In the genomic region with DNA sequence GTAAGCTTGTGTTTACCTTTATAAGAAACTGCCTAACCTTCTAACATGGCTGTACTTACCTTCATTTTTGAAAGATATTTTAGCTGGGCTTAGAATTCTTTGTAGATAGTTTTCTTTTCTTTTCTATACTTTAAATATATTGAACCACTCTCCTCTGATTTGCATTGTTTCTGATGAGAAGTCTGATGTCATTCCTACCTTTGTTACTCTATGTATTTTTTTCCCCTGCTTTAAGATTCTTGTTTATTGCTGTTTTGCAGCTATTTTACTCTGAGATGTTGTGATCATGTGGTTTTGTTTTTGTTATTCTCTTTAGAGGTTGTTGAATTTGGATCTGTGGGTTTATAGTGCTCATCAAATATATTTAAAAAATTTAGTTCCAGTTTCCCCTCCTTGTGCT, we compare ENCODE assay signal across 13 cellular contexts.
"Had no signal": no experiment of that assay in that cellular context is flagged by ENCODE, and none has a peak within 500 bp of the region (broad histone marks: within the 10 kb centered on the region; RNA-seq: fewer than 3 reads in every experiment).

No MANE protein-coding gene starts in this region.

- FAIRE-seq: frontal cortex, kidney had no signal

- DNase-seq: activated CD4-positive, alpha-beta T cell treated with anti-CD3 and anti-CD28 coated beads for 48 hours; activated CD8-positive, alpha-beta memory T cell treated with anti-CD3 and anti-CD28 coated beads for 24 hours; activated gamma-delta T cell; colonic mucosa; heart right ventricle; kidney; left ventricle myocardium inferior; mesenchymal stem cell; SK-N-SH; T-helper 1 cell; transverse colon had no signal

- H3K27me3 ChIP-seq: colonic mucosa, heart right ventricle, transverse colon had no signal

- H3K4me1 ChIP-seq: colonic mucosa had no signal

- H3K9ac ChIP-seq: SK-N-SH had no signal

- H3K9me3 ChIP-seq: colonic mucosa, heart right ventricle, left ventricle myocardium inferior, SK-N-SH, transverse colon had no signal

- ATAC-seq: heart right ventricle had no signal

- H3K4me3 ChIP-seq: colonic mucosa, heart right ventricle, left ventricle myocardium inferior, skin epidermis, transverse colon had no signal

- H3K36me3 ChIP-seq: colonic mucosa, left ventricle myocardium inferior, transverse colon had no signal

- H3K27ac ChIP-seq: colonic mucosa, heart right ventricle, left ventricle myocardium inferior, skin epidermis, transverse colon had no signal

- H3K4me2 ChIP-seq: SK-N-SH had no signal
